ENCODE assay signal across 9 cellular contexts in the genomic region with DNA sequence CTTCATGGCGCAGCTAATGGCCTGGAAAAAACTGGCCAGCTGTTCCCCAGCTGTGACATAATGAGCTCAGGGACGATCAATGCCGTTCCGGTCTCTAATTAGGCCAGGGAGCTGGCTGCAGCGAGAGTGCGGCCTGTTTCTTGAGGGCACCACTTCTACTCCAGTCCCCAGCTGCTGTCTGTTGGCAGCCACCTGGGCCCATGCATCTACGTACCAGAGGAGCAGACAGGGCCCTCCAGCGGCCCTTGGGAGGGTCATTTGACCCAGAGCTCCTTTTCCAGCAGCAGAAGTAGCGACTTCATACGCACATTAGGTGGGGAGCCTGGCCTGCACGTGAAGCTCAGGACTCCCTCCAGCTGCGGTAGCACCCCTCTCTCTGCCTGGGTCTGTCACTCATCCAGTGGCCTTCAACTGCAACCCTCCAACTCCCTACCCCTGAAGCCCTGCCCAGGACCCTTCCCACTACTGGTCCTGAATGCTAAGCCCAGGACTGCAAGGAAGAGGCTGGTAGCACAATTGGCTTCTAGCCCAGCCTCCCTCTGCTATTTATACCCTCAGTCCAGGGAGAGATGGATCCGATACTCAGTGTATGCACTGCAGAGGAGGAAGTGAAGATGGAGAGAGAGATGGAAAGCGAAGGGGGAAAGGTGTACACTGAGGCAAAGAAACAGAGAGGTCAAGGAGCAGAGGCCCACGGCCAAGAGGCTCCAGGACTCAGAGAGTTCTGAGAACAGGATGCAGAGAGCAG. TPM values are rescaled to one million over a fixed set of nuclear protein-coding genes. Genes with fewer than 3 reads are reported as not detected.
DNase-seq lines count a peak whose midpoint lies in the region; ATAC-seq and TF ChIP-seq lines count a peak whose summit lies in the region.
"Had no signal": no experiment of that assay in that cellular context is flagged by ENCODE, and none has a peak within 500 bp of the region (broad histone marks: within the 10 kb centered on the region; RNA-seq: fewer than 3 reads in every experiment).

No MANE protein-coding gene starts in this region.

- H3K4me3 Mint-ChIP-seq in osteocyte (ENCODE audit: unreplicated experiment): no peak overlapping the region
- H3K4me3 Mint-ChIP-seq: dendritic cell treated with granulocyte-macrophage colony-stimulating factor and Interleukin-4, amounts not matched to agents 40 ng/mL and 50 ng/mL, for 4 days had no signal

- H3K36me3 Mint-ChIP-seq in osteocyte (ENCODE audit: unreplicated experiment): no peaks in the 10 kb centered on the region

- DNase-seq in EH (ENCODE audit: low read depth) (peak; percentile 18), NCI-H2171 (lab: John Stamatoyannopoulos, UW) (peak; percentile 95), anterior cingulate cortex (lab: John Stamatoyannopoulos, UW) (peak in 37 of 58 donors; percentile 13 to 79 (median 41)), osteocyte (ENCODE audit: extremely low spot score, unreplicated experiment) (peak; percentile 57)
- no peak for DNase-seq in stimulated activated CD4-positive, alpha-beta T cell treated with anti-CD3 and anti-CD28 coated beads, Interleukin-4, amount 100 ng/mL, for 1 hour

- no peaks in the 10 kb centered on the region for H3K9me3 Mint-ChIP-seq in osteocyte (ENCODE audit: unreplicated experiment)
- H3K9me3 Mint-ChIP-seq: dendritic cell treated with granulocyte-macrophage colony-stimulating factor and Interleukin-4, amounts not matched to agents 40 ng/mL and 50 ng/mL, for 4 days had no signal

- no peak for TF ChIP-seq CTCF in osteocyte (IDR thresholded peaks at IDR 0.05)

- H3K27ac Mint-ChIP-seq in osteocyte (ENCODE audit: unreplicated experiment): no peak overlapping the region
- H3K27ac Mint-ChIP-seq: dendritic cell treated with granulocyte-macrophage colony-stimulating factor and Interleukin-4, amounts not matched to agents 40 ng/mL and 50 ng/mL, for 4 days had no signal

- H3K4me1 Mint-ChIP-seq in osteocyte (ENCODE audit: unreplicated experiment): peaks cover 38% of the 10 kb centered on the region

- ATAC-seq in HG02798 (IDR thresholded peaks at IDR 0.05; ENCODE audit: poor library complexity, unreplicated experiment) (no peak), GM21717 (IDR thresholded peaks at IDR 0.05; ENCODE audit: unreplicated experiment) (no peak)

- H3K27me3 Mint-ChIP-seq in osteocyte (ENCODE audit: unreplicated experiment): peaks cover 11% of the 10 kb centered on the region
- H3K27me3 Mint-ChIP-seq: dendritic cell treated with granulocyte-macrophage colony-stimulating factor and Interleukin-4, amounts not matched to agents 40 ng/mL and 50 ng/mL, for 4 days had no signal

RNA-seq across cellular contexts. Expression of gene GPR61, which starts 9.0 kb away (rescaled TPM):
- total RNA-seq in osteocyte: not detected in 2 replicates
- total RNA-seq: omental fat pad had no signal

RNA-seq across cellular contexts. Expression of gene GNAI3, which starts 17.8 kb away (rescaled TPM):
- 7.6 and 8.5 TPM in 2 replicates for total RNA-seq in osteocyte

RNA-seq across cellular contexts. Expression of gene AMIGO1, which starts 21.1 kb away (rescaled TPM):
- 5.2 and 5.4 TPM in 2 replicates for total RNA-seq in osteocyte

RNA-seq across cellular contexts. Expression of gene CYB561D1, which starts 36.7 kb away (rescaled TPM):
- total RNA-seq in osteocyte: 10.2 and 10.6 TPM in 2 replicates

RNA-seq across cellular contexts. Expression of gene ATXN7L2, which starts 46.9 kb away (rescaled TPM):
- 6.4 and 6.8 TPM in 2 replicates for total RNA-seq in osteocyte
